Comparison of ENCODE assay signal across 8 cellular contexts in genomic region chr3:9730747-9731205, GRCh38. TPM values are rescaled to one million over a fixed set of nuclear protein-coding genes. Genes with fewer than 3 reads are reported as not detected.
DNase-seq lines count a peak whose midpoint lies in the region; ATAC-seq and TF ChIP-seq lines count a peak whose summit lies in the region.

No MANE protein-coding gene starts in this region.

- H3K4me1 Mint-ChIP-seq in neural progenitor cell, result peaks cover 21% of the 10 kb centered on the region

- peaks cover 19% of the 10 kb centered on the region for H3K4me1 ChIP-seq in PC-9 (replicated peaks; ENCODE audit: insufficient read depth)
- H3K4me1 ChIP-seq in neural progenitor cell, result peaks cover 7% of the 10 kb centered on the region

- H3F3A ChIP-seq in PC-9 (ENCODE audit: insufficient read depth, low read depth) (peaks cover 9% of the 10 kb centered on the region; the same call in 1 of the 2 replicates), neural progenitor cell (ENCODE audit: low read depth) (peaks cover 9% of the 10 kb centered on the region)

- ATAC-seq in GM18520 (IDR thresholded peaks at IDR 0.05; ENCODE audit: unreplicated experiment), result peak; percentile 23
- ATAC-seq in HG03039 (IDR thresholded peaks at IDR 0.05; ENCODE audit: unreplicated experiment), result peak; percentile 29

- H4K20me1 ChIP-seq in PC-9 (ENCODE audit: insufficient read depth), result peaks cover 26% of the 10 kb centered on the region; the same call in 1 of the 2 replicates
- H4K20me1 ChIP-seq in neural progenitor cell (ENCODE audit: low read depth), result peaks cover 29% of the 10 kb centered on the region

- no peaks in the 10 kb centered on the region for H3K9me3 Mint-ChIP-seq in neural progenitor cell

- POLR2A ChIA-PET in PC-9 (lab: Charles Lee; ENCODE audit: unreplicated experiment), result interaction anchor here (0.6 kb wide), 2 partner anchors 182 to 590 kb away, joined by 3 to 5 read pairs; no protein-coding TSS in a partner anchor
- POLR2A ChIA-PET in GM10248 (lab: Yijun Ruan, JAX), result interaction anchor here (0.7 to 1.1 kb wide), 2 partner anchors 78 to 334 kb away, joined by 3 to 4 read pairs; no protein-coding TSS in a partner anchor

- CTCF ChIA-PET in PC-9 (lab: Charles Lee) (interaction anchor here (0.6 to 0.7 kb wide), 2 partner anchors 15 to 140 kb away, joined by 3 to 4 read pairs; no protein-coding TSS in a partner anchor), GM10248 (lab: Yijun Ruan, JAX) (interaction anchor here (0.6 to 2.4 kb wide), 5 partner anchors 9 to 227 kb away, joined by 3 to 10 read pairs (median 4); partner anchors contain the start of gene CAMK1)

- H3K9me3 ChIP-seq in PC-9 (ENCODE audit: insufficient read depth, low read depth) (no peaks in the 10 kb centered on the region), neural progenitor cell (ENCODE audit: low read depth) (no peaks in the 10 kb centered on the region)

- no peak for TF ChIP-seq CTCF in AG10803 (conservative IDR thresholded peaks at IDR 0.05; ENCODE audit: low read length)
- no peak for TF ChIP-seq CTCF in PC-9 (conservative IDR thresholded peaks at IDR 0.05)
- no peak for TF ChIP-seq CTCF in epithelial cell of proximal tubule (conservative IDR thresholded peaks at IDR 0.05; ENCODE audit: low read depth, low read length)
- no peak for TF ChIP-seq CTCF in neural progenitor cell (IDR thresholded peaks at IDR 0.05)
- no peak for TF ChIP-seq CTCF in GM10248 (IDR thresholded peaks at IDR 0.05; ENCODE audit: control extremely low read depth, extremely low read depth, low read depth, missing control alignments)

- DNase-seq in AG10803 (ENCODE audit: low read depth), result peak; percentile 69
- DNase-seq in PC-9, result no peak
- no peak for DNase-seq in epithelial cell of proximal tubule (ENCODE audit: low read depth)
- DNase-seq in neural progenitor cell (ENCODE audit: low spot score), result no peak
- no peak for DNase-seq in NCI-H226
- no peak for DNase-seq in GM10248 (ENCODE audit: extremely low spot score)

- peak overlapping the region; percentile 87 for H3K27ac Mint-ChIP-seq in neural progenitor cell

- peak overlapping the region; percentile 69 for H3K4me3 ChIP-seq in AG10803 (ENCODE audit: low read length)
- H3K4me3 ChIP-seq in PC-9, result peak overlapping the region; percentile 62
- peak overlapping the region; percentile 61 for H3K4me3 ChIP-seq in epithelial cell of proximal tubule (ENCODE audit: low read depth, low read length)
- peak overlapping the region; percentile 97 for H3K4me3 ChIP-seq in neural progenitor cell

- H2AFZ ChIP-seq in PC-9, result peak overlapping the region; percentile 88
- H2AFZ ChIP-seq in neural progenitor cell (replicated peaks), result peak overlapping the region; percentile 94

- H3K36me3 Mint-ChIP-seq in neural progenitor cell, result peaks cover 12% of the 10 kb centered on the region

- BruUV-seq in PC-9 (replicated peaks; lab: Mats Ljungman, UMichigan), result no TSS peak

- intact Hi-C loops in PC-9 (cut with micrococcal nuclease; ENCODE audit: unreplicated experiment), result loop anchor here (1.0 to 5.0 kb wide), 3 partner anchors 19 to 228 kb away; partner anchors contain the start of genes ARPC4, OGG1 and TADA3

- peaks cover 29% of the 10 kb centered on the region for H3K79me2 ChIP-seq in PC-9 (ENCODE audit: low read depth)
- H3K79me2 ChIP-seq in neural progenitor cell (ENCODE audit: low read depth), result peaks cover 30% of the 10 kb centered on the region

- no peak overlapping the region for H3K9ac ChIP-seq in neural progenitor cell

- H3K36me3 ChIP-seq in PC-9 (ENCODE audit: low read depth), result peaks cover 6% of the 10 kb centered on the region; the same call in 1 of the 2 replicates
- no peaks in the 10 kb centered on the region for H3K36me3 ChIP-seq in neural progenitor cell

- H3K27ac ChIP-seq in PC-9 (no peak overlapping the region), neural progenitor cell (no peak overlapping the region)

- H3K9me2 ChIP-seq in PC-9 (ENCODE audit: insufficient read depth), result no peaks in the 10 kb centered on the region

- peaks cover 3% of the 10 kb centered on the region for H3K27me3 Mint-ChIP-seq in neural progenitor cell (ENCODE audit: insufficient read depth, low read depth)

- peak overlapping the region; percentile 91 for H3K4me3 Mint-ChIP-seq in neural progenitor cell

- H3K27me3 ChIP-seq in PC-9 (ENCODE audit: insufficient read depth, low read depth) (no peaks in the 10 kb centered on the region), neural progenitor cell (no peaks in the 10 kb centered on the region)

- H3K4me2 ChIP-seq in PC-9, result peak overlapping the region; percentile 79
- H3K4me2 ChIP-seq in neural progenitor cell, result peak overlapping the region; percentile 72

RNA-seq across cellular contexts. Expression of gene BRPF1, which starts 0.8 kb away (rescaled TPM):
- total RNA-seq in PC-9 (2021) (15.9 and 18.3 TPM in 2 replicates), epithelial cell of proximal tubule (15.2 and 15.7 TPM in 2 replicates), neural progenitor cell (ENCODE audit: low replicate concordance) (12.1 and 17.5 TPM in 2 replicates)

RNA-seq across cellular contexts. Expression of gene OGG1, which starts 19.0 kb away (rescaled TPM):
- total RNA-seq in PC-9 (2021) (22.1 and 24.3 TPM in 2 replicates), epithelial cell of proximal tubule (22.0 and 27.4 TPM in 2 replicates), neural progenitor cell (ENCODE audit: low replicate concordance) (15.8 and 33.8 TPM in 2 replicates)

RNA-seq across cellular contexts. Expression of gene CPNE9, which starts 27.1 kb away (rescaled TPM):
- total RNA-seq in PC-9 (2021), result not detected in 2 replicates
- total RNA-seq in epithelial cell of proximal tubule, result not detected in 2 replicates
- total RNA-seq in neural progenitor cell (ENCODE audit: low replicate concordance), result 0.43 TPM in 1 of 2 replicates, not detected in the other

RNA-seq across cellular contexts. Expression of gene CAMK1, which starts 39.0 kb away (rescaled TPM):
- total RNA-seq in PC-9 (2021), result 2.0 and 3.1 TPM in 2 replicates
- 40.1 and 41.0 TPM in 2 replicates for total RNA-seq in epithelial cell of proximal tubule
- total RNA-seq in neural progenitor cell (ENCODE audit: low replicate concordance), result 24.9 and 32.4 TPM in 2 replicates
